Comparison of ENCODE assay signal across 7 cellular contexts in genomic region chr1:29513357-29513756, GRCh38.
A peak's percentile ranks its signal among the peaks of the same experiment; 100 is the strongest.
DNase-seq lines count a peak whose midpoint lies in the region; ATAC-seq and TF ChIP-seq lines count a peak whose summit lies in the region.

No MANE protein-coding gene starts in this region.

- no peaks in the 10 kb centered on the region for H3K27me3 ChIP-seq in parathyroid adenoma (ENCODE audit: control insufficient read depth, insufficient read depth, low read length)

- H3K4me3 ChIP-seq in parathyroid adenoma (ENCODE audit: low read depth, low read length) = no peak overlapping the region

- peak; percentile 78 for DNase-seq in EH (ENCODE audit: low read depth)
- peak; percentile 16 for DNase-seq in HS-5 (ENCODE audit: low read depth)
- peak; percentile 88 for DNase-seq in RPMI7951 (ENCODE audit: low read depth)
- peak; percentile 63 for DNase-seq in fibroblast of peridontal ligament (ENCODE audit: extremely low read depth)

- no peaks in the 10 kb centered on the region for H3K4me1 ChIP-seq in parathyroid adenoma

- peak; percentile 35 for TF ChIP-seq CTCF in parathyroid adenoma (IDR thresholded peaks at IDR 0.05)

- H3K79me2 ChIP-seq in parathyroid adenoma = no peaks in the 10 kb centered on the region

- H2AFZ ChIP-seq in parathyroid adenoma = no peak overlapping the region

- no peaks in the 10 kb centered on the region for H3K36me3 ChIP-seq in parathyroid adenoma (ENCODE audit: control insufficient read depth, insufficient read depth, low read length)

- H3K27ac ChIP-seq in parathyroid adenoma = no peak overlapping the region

- ATAC-seq in HG02970 (IDR thresholded peaks at IDR 0.05; ENCODE audit: low FRiP score, unreplicated experiment) = no peak
- ATAC-seq in HG02610 (IDR thresholded peaks at IDR 0.05; ENCODE audit: unreplicated experiment) = no peak

- H3K9me3 ChIP-seq in parathyroid adenoma (ENCODE audit: control insufficient read depth, low read length) = no peaks in the 10 kb centered on the region

- H3K4me2 ChIP-seq in parathyroid adenoma (ENCODE audit: low read length) = no peak overlapping the region

- H3K9ac ChIP-seq in parathyroid adenoma = no peak overlapping the region

Comparison
In these comparisons a context has a peak if more than half of its experiments do, and no peak if none do; other contexts are left out.
1. DNase-seq: peak in every context shown above with its lines; median percentile 88 in RPMI7951; 78 in EH; 63 in fibroblast of peridontal ligament; 16 in HS-5.